Comparison of ENCODE assay signal across 9 cellular contexts in the genomic region with DNA sequence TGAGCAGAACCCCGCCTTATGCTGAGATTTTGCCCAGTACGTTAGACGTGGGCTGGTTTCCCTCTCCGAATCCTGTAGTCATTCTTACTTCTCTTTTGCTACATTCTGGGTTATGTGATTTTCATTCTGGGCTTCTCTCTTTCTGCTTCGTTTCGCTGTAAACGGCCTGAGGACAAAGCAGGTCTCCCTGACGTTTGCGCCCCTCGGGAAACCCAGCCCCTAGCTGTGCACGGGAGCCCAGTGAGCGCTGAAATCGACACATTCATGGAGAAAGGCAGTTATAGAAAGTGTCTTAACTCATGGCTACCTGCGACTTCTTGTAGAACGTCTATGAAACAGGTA. TPM values are rescaled to one million over a fixed set of nuclear protein-coding genes. Genes with fewer than 3 reads are reported as not detected.
A peak's percentile ranks its signal among the peaks of the same experiment; 100 is the strongest.
DNase-seq lines count a peak whose midpoint lies in the region; ATAC-seq and TF ChIP-seq lines count a peak whose summit lies in the region.
"Had no signal": no experiment of that assay in that cellular context is flagged by ENCODE, and none has a peak within 500 bp of the region (broad histone marks: within the 10 kb centered on the region; RNA-seq: fewer than 3 reads in every experiment).

No MANE protein-coding gene starts in this region.

- no peaks in the 10 kb centered on the region for H3K36me3 ChIP-seq in heart right ventricle
- H3K36me3 ChIP-seq in sigmoid colon: no peaks in the 10 kb centered on the region

- H3K27me3 ChIP-seq in heart right ventricle (peaks cover 0 to 45% (median 4%) of the 10 kb centered on the region in 7 donors), sigmoid colon (peaks cover 0 to 37% (median 7%) of the 10 kb centered on the region in 3 donors)

- TF ChIP-seq EP300 in sigmoid colon (IDR thresholded peaks at IDR 0.05): no peak

- H3K36me3 Mint-ChIP-seq in WTC11: no peaks in the 10 kb centered on the region; the same call in 1 of the 2 replicates

- POLR2A ChIA-PET in WTC11 (lab: Charles Lee): no interaction called here

- in situ Hi-C loops in GM13976 (cut with MboI; ENCODE audit: low sequenced_read_pairs, unreplicated experiment): loop anchor here (25.0 kb wide), 1 partner anchor 239 kb away; no protein-coding TSS in a partner anchor
- in situ Hi-C loops in KBM-7 (cut with MboI; ENCODE audit: low pct_unique_long_range_greater_than_20kb, low sequenced_read_pairs): no loop called here

- H3K4me3 Mint-ChIP-seq in WTC11: peak overlapping the region; percentile 68

- H3K4me1 ChIP-seq in heart right ventricle (peaks cover 0 to 20% (median 4%) of the 10 kb centered on the region in 9 donors), sigmoid colon (peaks cover 0 to 11% (median 8%) of the 10 kb centered on the region in 4 donors)

- ATAC-seq in WTC11 (peak; percentile 37), heart right ventricle (peak in 1 of 8 donors; percentile 14), HG02642 (IDR thresholded peaks at IDR 0.05; ENCODE audit: poor library complexity, unreplicated experiment) (no peak), HG02852 (IDR thresholded peaks at IDR 0.05; ENCODE audit: unreplicated experiment) (no peak)

- peaks cover 51% of the 10 kb centered on the region for H3K4me1 Mint-ChIP-seq in WTC11

- H3K4me3 ChIP-seq in GM08714 (ENCODE audit: low read length) (peak overlapping the region; percentile 1; the same call in 1 of the 2 replicates), heart right ventricle (peak overlapping the region in 7 of 10 donors; percentile 17 to 41 (median 30)), sigmoid colon (peak overlapping the region in 3 of 4 donors; percentile 18 to 35 (median 32))

- TF ChIP-seq CTCF in WTC11 (IDR thresholded peaks at IDR 0.05) (no peak), heart right ventricle (IDR thresholded peaks at IDR 0.05) (peak in 1 of 9 donors; percentile 12), sigmoid colon (IDR thresholded peaks at IDR 0.05) (no peak), GM13976 (IDR thresholded peaks at IDR 0.05; ENCODE audit: borderline replicate concordance, control extremely low read depth, extremely low read depth, insufficient read depth, missing control alignments) (no peak)

- H3K27ac Mint-ChIP-seq in WTC11: no peak overlapping the region

- peaks cover 13% of the 10 kb centered on the region for H3K27me3 Mint-ChIP-seq in WTC11 (ENCODE audit: low read depth)

- intact Hi-C loops in heart right ventricle (cut with DNase I): loop anchor here in 3 of 10 donors (10.0 kb wide), 3 partner anchors 246 to 596 kb away; a partner anchor contains a TSS
- intact Hi-C loops in sigmoid colon (cut with DNase I): no loop called here

- TF ChIP-seq POLR2A in sigmoid colon (IDR thresholded peaks at IDR 0.05): no peak

- H3K9me3 ChIP-seq in heart right ventricle (no peaks in the 10 kb centered on the region), sigmoid colon (no peaks in the 10 kb centered on the region)

- peaks cover 6% of the 10 kb centered on the region for H3K9me3 Mint-ChIP-seq in WTC11

- CTCF ChIA-PET in WTC11 (lab: Charles Lee): interaction anchor here (4.9 kb wide), 1 partner anchor 11 kb away, joined by 36 read pairs; no protein-coding TSS in a partner anchor

- 11 to 18% methylated on average over 15 of the region's 15 CpGs for WGBS in heart right ventricle, 2 donors
- WGBS in sigmoid colon, 2 donors: 14 to 18% methylated on average over 15 of the region's 15 CpGs

- DNase-seq in WTC11 (ENCODE audit: low spot score) (no peak), heart right ventricle (no peak), sigmoid colon (no peak), GM13976 (ENCODE audit: low spot score) (no peak), KBM-7 (no peak)

- H3K27ac ChIP-seq in heart right ventricle (no peak overlapping the region), sigmoid colon (no peak overlapping the region)

TF ChIP-seq in WTC11, 78 proteins besides CTCF, POLR2A, EP300 and RAD21 (continues in another document):
- TF ChIP-seq, protein P1, sequence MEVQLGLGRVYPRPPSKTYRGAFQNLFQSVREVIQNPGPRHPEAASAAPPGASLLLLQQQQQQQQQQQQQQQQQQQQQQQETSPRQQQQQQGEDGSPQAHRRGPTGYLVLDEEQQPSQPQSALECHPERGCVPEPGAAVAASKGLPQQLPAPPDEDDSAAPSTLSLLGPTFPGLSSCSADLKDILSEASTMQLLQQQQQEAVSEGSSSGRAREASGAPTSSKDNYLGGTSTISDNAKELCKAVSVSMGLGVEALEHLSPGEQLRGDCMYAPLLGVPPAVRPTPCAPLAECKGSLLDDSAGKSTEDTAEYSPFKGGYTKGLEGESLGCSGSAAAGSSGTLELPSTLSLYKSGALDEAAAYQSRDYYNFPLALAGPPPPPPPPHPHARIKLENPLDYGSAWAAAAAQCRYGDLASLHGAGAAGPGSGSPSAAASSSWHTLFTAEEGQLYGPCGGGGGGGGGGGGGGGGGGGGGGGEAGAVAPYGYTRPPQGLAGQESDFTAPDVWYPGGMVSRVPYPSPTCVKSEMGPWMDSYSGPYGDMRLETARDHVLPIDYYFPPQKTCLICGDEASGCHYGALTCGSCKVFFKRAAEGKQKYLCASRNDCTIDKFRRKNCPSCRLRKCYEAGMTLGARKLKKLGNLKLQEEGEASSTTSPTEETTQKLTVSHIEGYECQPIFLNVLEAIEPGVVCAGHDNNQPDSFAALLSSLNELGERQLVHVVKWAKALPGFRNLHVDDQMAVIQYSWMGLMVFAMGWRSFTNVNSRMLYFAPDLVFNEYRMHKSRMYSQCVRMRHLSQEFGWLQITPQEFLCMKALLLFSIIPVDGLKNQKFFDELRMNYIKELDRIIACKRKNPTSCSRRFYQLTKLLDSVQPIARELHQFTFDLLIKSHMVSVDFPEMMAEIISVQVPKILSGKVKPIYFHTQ (CRISPR knock-in tag; IDR thresholded peaks at IDR 0.05): no peak
- TF ChIP-seq FOXJ3 (CRISPR knock-in tag; IDR thresholded peaks at IDR 0.05; ENCODE audit: borderline replicate concordance) (no peak), NR3C1 (CRISPR knock-in tag; conservative IDR thresholded peaks at IDR 0.05; ENCODE audit: low read depth) (no peak), OVOL2 (CRISPR knock-in tag; IDR thresholded peaks at IDR 0.05; ENCODE audit: borderline replicate concordance) (no peak)
- TF ChIP-seq, protein P2, sequence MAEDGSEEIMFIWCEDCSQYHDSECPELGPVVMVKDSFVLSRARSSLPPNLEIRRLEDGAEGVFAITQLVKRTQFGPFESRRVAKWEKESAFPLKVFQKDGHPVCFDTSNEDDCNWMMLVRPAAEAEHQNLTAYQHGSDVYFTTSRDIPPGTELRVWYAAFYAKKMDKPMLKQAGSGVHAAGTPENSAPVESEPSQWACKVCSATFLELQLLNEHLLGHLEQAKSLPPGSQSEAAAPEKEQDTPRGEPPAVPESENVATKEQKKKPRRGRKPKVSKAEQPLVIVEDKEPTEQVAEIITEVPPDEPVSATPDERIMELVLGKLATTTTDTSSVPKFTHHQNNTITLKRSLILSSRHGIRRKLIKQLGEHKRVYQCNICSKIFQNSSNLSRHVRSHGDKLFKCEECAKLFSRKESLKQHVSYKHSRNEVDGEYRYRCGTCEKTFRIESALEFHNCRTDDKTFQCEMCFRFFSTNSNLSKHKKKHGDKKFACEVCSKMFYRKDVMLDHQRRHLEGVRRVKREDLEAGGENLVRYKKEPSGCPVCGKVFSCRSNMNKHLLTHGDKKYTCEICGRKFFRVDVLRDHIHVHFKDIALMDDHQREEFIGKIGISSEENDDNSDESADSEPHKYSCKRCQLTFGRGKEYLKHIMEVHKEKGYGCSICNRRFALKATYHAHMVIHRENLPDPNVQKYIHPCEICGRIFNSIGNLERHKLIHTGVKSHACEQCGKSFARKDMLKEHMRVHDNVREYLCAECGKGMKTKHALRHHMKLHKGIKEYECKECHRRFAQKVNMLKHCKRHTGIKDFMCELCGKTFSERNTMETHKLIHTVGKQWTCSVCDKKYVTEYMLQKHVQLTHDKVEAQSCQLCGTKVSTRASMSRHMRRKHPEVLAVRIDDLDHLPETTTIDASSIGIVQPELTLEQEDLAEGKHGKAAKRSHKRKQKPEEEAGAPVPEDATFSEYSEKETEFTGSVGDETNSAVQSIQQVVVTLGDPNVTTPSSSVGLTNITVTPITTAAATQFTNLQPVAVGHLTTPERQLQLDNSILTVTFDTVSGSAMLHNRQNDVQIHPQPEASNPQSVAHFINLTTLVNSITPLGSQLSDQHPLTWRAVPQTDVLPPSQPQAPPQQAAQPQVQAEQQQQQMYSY (CRISPR knock-in tag; IDR thresholded peaks at IDR 0.05): no peak
- TF ChIP-seq, protein P3, sequence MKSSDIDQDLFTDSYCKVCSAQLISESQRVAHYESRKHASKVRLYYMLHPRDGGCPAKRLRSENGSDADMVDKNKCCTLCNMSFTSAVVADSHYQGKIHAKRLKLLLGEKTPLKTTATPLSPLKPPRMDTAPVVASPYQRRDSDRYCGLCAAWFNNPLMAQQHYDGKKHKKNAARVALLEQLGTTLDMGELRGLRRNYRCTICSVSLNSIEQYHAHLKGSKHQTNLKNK (CRISPR knock-in tag; IDR thresholded peaks at IDR 0.05): no peak
- TF ChIP-seq, protein P4, sequence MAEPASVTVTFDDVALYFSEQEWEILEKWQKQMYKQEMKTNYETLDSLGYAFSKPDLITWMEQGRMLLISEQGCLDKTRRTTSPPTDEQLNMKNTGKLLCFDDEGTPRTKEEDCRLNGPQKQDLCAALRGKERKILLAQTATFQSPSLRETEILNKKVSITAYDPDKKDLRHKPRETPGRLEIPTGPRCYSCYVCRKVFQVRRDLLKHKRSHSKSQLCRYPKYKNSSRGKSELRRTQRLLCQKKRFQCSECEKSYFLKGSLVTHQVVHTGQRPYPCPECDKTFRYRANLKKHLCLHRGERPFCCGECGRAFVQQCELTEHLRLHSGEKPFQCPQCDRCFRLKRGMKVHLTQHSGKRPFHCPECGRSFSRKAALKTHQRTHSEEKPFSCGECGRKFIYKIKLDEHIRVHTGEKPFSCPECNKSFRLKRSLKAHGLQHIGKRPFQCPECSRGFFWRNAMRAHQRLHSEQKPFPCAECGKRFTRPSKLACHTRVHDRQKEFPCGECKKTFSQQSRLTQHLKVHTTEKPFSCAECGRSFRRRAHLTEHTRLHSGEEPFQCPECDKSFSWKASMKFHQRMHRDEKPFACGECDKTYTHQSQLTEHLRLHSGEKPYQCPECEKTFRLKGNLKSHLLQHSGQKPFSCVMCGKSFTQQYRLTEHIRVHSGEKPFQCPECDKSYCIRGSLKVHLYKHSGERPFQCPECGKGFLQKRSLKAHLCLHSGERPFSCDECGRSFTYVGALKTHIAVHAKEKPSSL (CRISPR knock-in tag; conservative IDR thresholded peaks at IDR 0.05): no peak

RNA-seq across cellular contexts. Expression of a gene that starts 22.7 kb away (rescaled TPM):
- total RNA-seq in WTC11 (2021): 0.14 to 0.27 TPM (median 0.15 TPM) in 3 replicates
- not detected for total RNA-seq in heart right ventricle
- not detected for polyA plus RNA-seq in heart right ventricle
- total RNA-seq in sigmoid colon: not detected
- not detected for polyA plus RNA-seq in sigmoid colon
- total RNA-seq: G401 had no signal
